Comparison of ENCODE assay signal across 8 cellular contexts in the genomic region with DNA sequence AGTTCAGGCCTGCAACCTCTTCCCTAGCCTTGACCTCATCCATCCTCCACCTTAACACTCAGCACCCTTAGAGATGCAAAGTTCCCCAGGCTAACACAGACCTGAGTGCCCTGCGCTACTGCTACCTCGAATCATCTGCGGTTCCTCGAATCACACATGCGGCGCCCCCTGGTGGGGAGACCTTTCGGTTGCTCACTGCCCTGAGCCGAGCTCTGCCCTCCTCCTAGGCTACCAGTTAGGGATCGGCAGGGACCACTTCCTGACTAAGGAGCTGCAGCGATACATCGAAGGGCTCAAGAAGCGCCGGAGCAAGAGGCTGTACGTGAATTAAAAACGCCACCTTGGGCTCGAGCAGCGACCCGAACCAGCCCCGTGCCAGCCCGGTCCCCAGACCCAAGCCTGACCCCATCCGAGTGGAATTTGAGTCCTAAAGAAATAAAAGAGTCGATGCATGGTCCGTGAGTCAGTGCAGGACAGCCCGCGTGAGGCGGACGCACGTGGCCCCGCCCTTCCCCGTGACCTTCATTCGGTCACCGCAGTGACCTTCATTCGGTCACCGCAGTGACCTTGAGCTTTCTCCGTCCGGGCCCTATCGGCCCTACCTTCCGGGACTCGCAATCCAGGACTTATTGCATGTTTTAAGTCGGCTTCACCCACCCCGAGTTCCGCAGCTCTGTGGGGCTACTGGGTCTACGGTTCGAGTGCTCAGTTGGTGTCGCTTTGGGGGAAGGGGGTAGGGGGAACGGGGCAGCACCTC. TPM values are rescaled to one million over a fixed set of nuclear protein-coding genes. Genes with fewer than 3 reads are reported as not detected.
DNase-seq lines count a peak whose midpoint lies in the region; ATAC-seq and TF ChIP-seq lines count a peak whose summit lies in the region.

No MANE protein-coding gene starts in this region.

- peak; percentile 93 for DNase-seq in GM19238 (ENCODE audit: insufficient read length, low spot score)
- peak; percentile 30 for DNase-seq in NCI-H524 treated with DMSO at 0.1 percent for 48 hours (lab: John Stamatoyannopoulos, UW)
- peak; percentile 98 for DNase-seq in activated CD4-positive, alpha-beta T cell treated with anti-CD3 and anti-CD28 coated beads, Interleukin-2, amount 10 ng/mL, durations not matched to agents 24 days and 14 days
- peak; percentile 97 for DNase-seq in colonic mucosa
- DNase-seq in left lobe of liver (ENCODE audit: low spot score) = peak; percentile 91
- peak; percentile 87 for DNase-seq in stimulated activated CD4-positive, alpha-beta T cell treated with anti-CD3 and anti-CD28 coated beads, Interleukin-2, amount 100 ng/mL, for 4 hours (ENCODE audit: low read depth)

- H4K20me1 ChIP-seq in BLaER1 = peaks cover 33% of the 10 kb centered on the region

- peak overlapping the region; percentile 84 for H3K9ac ChIP-seq in BLaER1
- peak overlapping the region; percentile 58 to 89 for H3K9ac ChIP-seq in colonic mucosa (ENCODE audit: low read depth in 2 of 2, low read length in 2 of 2)

- intact Hi-C loops in activated CD4-positive, alpha-beta T cell treated with anti-CD3 and anti-CD28 coated beads, Interleukin-2, amount 10 ng/mL, durations not matched to agents 24 days and 14 days (cut with micrococcal nuclease) = loop anchor here (1.0 to 10.0 kb wide), 11 partner anchors 13 to 473 kb away; a partner anchor contains a TSS
- intact Hi-C loops in colonic mucosa (cut with DNase I) = loop anchor here (5.0 kb wide), 1 partner anchor 102 kb away; no protein-coding TSS in a partner anchor

- ATAC-seq in HG03457 (IDR thresholded peaks at IDR 0.05; ENCODE audit: unreplicated experiment) (peak; percentile 25), left lobe of liver (peak; percentile 42)

- peaks cover 26% of the 10 kb centered on the region for H3K27me3 ChIP-seq in BLaER1
- peaks cover 8% of the 10 kb centered on the region for H3K27me3 ChIP-seq in colonic mucosa

- peaks cover 17% of the 10 kb centered on the region for H3K27me3 Mint-ChIP-seq in activated CD4-positive, alpha-beta T cell treated with anti-CD3 and anti-CD28 coated beads, Interleukin-2, amount 10 ng/mL, durations not matched to agents 24 days and 14 days

- peak overlapping the region; percentile 99 for H3K27ac Mint-ChIP-seq in activated CD4-positive, alpha-beta T cell treated with anti-CD3 and anti-CD28 coated beads, Interleukin-2, amount 10 ng/mL, durations not matched to agents 24 days and 14 days

- H3K4me3 ChIP-seq in BLaER1 = peak overlapping the region; percentile 86
- peak overlapping the region; percentile 45 for H3K4me3 ChIP-seq in colonic mucosa

- peak overlapping the region; percentile 89 for H3K4me3 Mint-ChIP-seq in activated CD4-positive, alpha-beta T cell treated with anti-CD3 and anti-CD28 coated beads, Interleukin-2, amount 10 ng/mL, durations not matched to agents 24 days and 14 days

- H3K36me3 Mint-ChIP-seq in activated CD4-positive, alpha-beta T cell treated with anti-CD3 and anti-CD28 coated beads, Interleukin-2, amount 10 ng/mL, durations not matched to agents 24 days and 14 days (ENCODE audit: low read depth) = peaks cover 15% of the 10 kb centered on the region

- H3K27ac ChIP-seq in BLaER1 (peak overlapping the region; percentile 87), colonic mucosa (peak overlapping the region; percentile 99)

- H3K4me1 ChIP-seq in BLaER1 (peaks cover 44% of the 10 kb centered on the region), colonic mucosa (peaks cover 28% of the 10 kb centered on the region)

- H3K9me3 ChIP-seq in BLaER1 (no peaks in the 10 kb centered on the region), colonic mucosa (no peaks in the 10 kb centered on the region)

- peaks cover 14% of the 10 kb centered on the region for H3K36me3 ChIP-seq in BLaER1
- no peaks in the 10 kb centered on the region for H3K36me3 ChIP-seq in colonic mucosa

- H3K4me2 ChIP-seq in BLaER1 = peak overlapping the region; percentile 97

- peak; percentile 84 for TF ChIP-seq CTCF in colonic mucosa (IDR thresholded peaks at IDR 0.05)

- peaks cover 26% of the 10 kb centered on the region for H3K4me1 Mint-ChIP-seq in activated CD4-positive, alpha-beta T cell treated with anti-CD3 and anti-CD28 coated beads, Interleukin-2, amount 10 ng/mL, durations not matched to agents 24 days and 14 days

- no peaks in the 10 kb centered on the region for H3K9me3 Mint-ChIP-seq in activated CD4-positive, alpha-beta T cell treated with anti-CD3 and anti-CD28 coated beads, Interleukin-2, amount 10 ng/mL, durations not matched to agents 24 days and 14 days

RNA-seq across cellular contexts. Expression of a gene that starts 0.8 kb away (rescaled TPM):
- total RNA-seq in activated CD4-positive, alpha-beta T cell treated with anti-CD3 and anti-CD28 coated beads, Interleukin-2, amount 10 ng/mL, durations not matched to agents 24 days and 14 days = 59.6 and 60.6 TPM in 2 replicates
- total RNA-seq in colonic mucosa = 100 to 1,000 TPM; 150 to 187 TPM
- 53.6 TPM for total RNA-seq in left lobe of liver

RNA-seq across cellular contexts. Expression of a gene that starts 4.3 kb away (rescaled TPM):
- not detected in 2 replicates for total RNA-seq in activated CD4-positive, alpha-beta T cell treated with anti-CD3 and anti-CD28 coated beads, Interleukin-2, amount 10 ng/mL, durations not matched to agents 24 days and 14 days
- under 1 TPM in 1 of 2 donors, not detected in 1; 0.56 TPM for total RNA-seq in colonic mucosa
- total RNA-seq in left lobe of liver = not detected

RNA-seq across cellular contexts. Expression of a gene that starts 12.9 kb away (rescaled TPM):
- 319 and 320 TPM in 2 replicates for total RNA-seq in activated CD4-positive, alpha-beta T cell treated with anti-CD3 and anti-CD28 coated beads, Interleukin-2, amount 10 ng/mL, durations not matched to agents 24 days and 14 days
- total RNA-seq in colonic mucosa = 100 to 1,000 TPM in 1 of 2 donors, 10 to 100 TPM in 1; 75.9 to 184 TPM
- 59.1 TPM for total RNA-seq in left lobe of liver

RNA-seq across cellular contexts. Expression of a gene that starts 13.4 kb away (rescaled TPM):
- total RNA-seq in activated CD4-positive, alpha-beta T cell treated with anti-CD3 and anti-CD28 coated beads, Interleukin-2, amount 10 ng/mL, durations not matched to agents 24 days and 14 days = 0.23 and 0.24 TPM in 2 replicates
- total RNA-seq in colonic mucosa (not detected), left lobe of liver (not detected)

RNA-seq across cellular contexts. Expression of a gene that starts 13.4 kb away (rescaled TPM):
- total RNA-seq in activated CD4-positive, alpha-beta T cell treated with anti-CD3 and anti-CD28 coated beads, Interleukin-2, amount 10 ng/mL, durations not matched to agents 24 days and 14 days = 98.0 and 104 TPM in 2 replicates
- total RNA-seq in colonic mucosa = 100 to 1,000 TPM; 301 to 425 TPM
- 96.4 TPM for total RNA-seq in left lobe of liver

Comparison
In these comparisons a context has a peak if more than half of its experiments do, and no peak if none do; other contexts are left out.
1. Peak in every context shown above with its lines: DNase-seq, ATAC-seq, H3K4me3 ChIP-seq and H3K27ac ChIP-seq.
2. DNase-seq: peak in every context shown above with its lines; median percentile 98 in activated CD4-positive, alpha-beta T cell treated with anti-CD3 and anti-CD28 coated beads, Interleukin-2, amount 10 ng/mL, durations not matched to agents 24 days and 14 days; 97 in colonic mucosa; 93 in GM19238; 91 in left lobe of liver; 87 in stimulated activated CD4-positive, alpha-beta T cell treated with anti-CD3 and anti-CD28 coated beads, Interleukin-2, amount 100 ng/mL, for 4 hours; 30 in NCI-H524 treated with DMSO at 0.1 percent for 48 hours.